Comparison of ENCODE assay signal across 16 cellular contexts in the genomic region with DNA sequence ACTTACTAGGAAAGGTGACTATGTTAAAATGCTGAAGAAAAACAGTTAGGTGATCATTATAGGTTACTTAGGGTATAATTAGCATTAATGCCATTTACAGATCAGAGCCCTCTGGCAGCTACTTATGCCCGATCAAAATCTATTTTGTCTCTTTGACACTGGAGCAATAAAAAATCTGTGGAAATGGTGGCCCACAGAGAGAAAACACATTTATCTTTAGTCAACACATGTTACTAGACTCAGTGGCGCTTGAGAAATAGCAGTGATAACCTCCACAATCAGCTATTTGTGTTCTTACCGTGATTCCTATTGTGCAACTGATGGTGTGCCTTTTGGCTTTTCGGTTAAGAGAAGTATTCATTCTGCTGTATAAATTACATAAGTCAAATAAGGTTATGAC.
DNase-seq lines count a peak whose midpoint lies in the region; ATAC-seq, FAIRE-seq and TF ChIP-seq lines count a peak whose summit lies in the region.
"Had no signal": no experiment of that assay in that cellular context is flagged by ENCODE, and none has a peak within 500 bp of the region (broad histone marks: within the 10 kb centered on the region; RNA-seq: fewer than 3 reads in every experiment).

No MANE protein-coding gene starts in this region.

- TF ChIP-seq CTCF in D721Med (IDR thresholded peaks at IDR 0.05; ENCODE audit: insufficient read depth, missing control alignments) (no peak), choroid plexus epithelial cell (conservative IDR thresholded peaks at IDR 0.05; ENCODE audit: low read depth, low read length) (no peak), omental fat pad (IDR thresholded peaks at IDR 0.05) (no peak)

- no peak for ATAC-seq in omental fat pad (ENCODE audit: low FRiP score)
- no peak for ATAC-seq in HG03520 (IDR thresholded peaks at IDR 0.05; ENCODE audit: unreplicated experiment)
- ATAC-seq: GM12878, HCT116 had no signal

- DNase-seq in D721Med (ENCODE audit: insufficient read length, low spot score) (no peak), HuH-7 (ENCODE audit: low spot score) (peak; percentile 12), NCI-H2227 (lab: John Stamatoyannopoulos, UW; ENCODE audit: unreplicated experiment) (peak; percentile 18), choroid plexus epithelial cell (ENCODE audit: low read depth) (peak; percentile 48), omental fat pad (ENCODE audit: low spot score) (no peak), islet precursor cell (no peak)
- DNase-seq: C1 segment of cervical spinal cord; Calu3; CD4-positive, alpha-beta T cell; DMS79; GM23248 had no signal

- FAIRE-seq in D721Med (lab: Jason Lieb, UNC), result peak; percentile 51
- FAIRE-seq: GM12878, GM18507, H54 had no signal

- no peak overlapping the region for H3K4me3 ChIP-seq in choroid plexus epithelial cell (ENCODE audit: low read depth, low read length)
- H3K4me3 ChIP-seq: GM12878, GM23248 had no signal

Comparison
In these comparisons a context has a peak if more than half of its experiments do, and no peak if none do; other contexts are left out.
1. DNase-seq: peak in HuH-7 (single experiment), NCI-H2227 (single experiment) and choroid plexus epithelial cell (single experiment); none in D721Med (single experiment), omental fat pad (single experiment) and islet precursor cell (single experiment).